In genomic region chr3:127731546-127731945, GRCh38 we compare ENCODE assay signal across 25 cellular contexts.
"Had no signal": no experiment of that assay in that cellular context is flagged by ENCODE, and none has a peak within 500 bp of the region (broad histone marks: within the 10 kb centered on the region; RNA-seq: fewer than 3 reads in every experiment).

No MANE protein-coding gene starts in this region.

- H3K9me3 ChIP-seq: breast epithelium, colonic mucosa, left lung, right lobe of liver, thoracic aorta, upper lobe of left lung had no signal

- DNase-seq: activated B cell treated with CpG ODN at 0.5 μM for 24 hours; activated CD4-positive, alpha-beta T cell treated with anti-CD3 and anti-CD28 coated beads for 36 hours; activated CD4-positive, alpha-beta T cell treated with anti-CD3 and anti-CD28 coated beads, Interleukin-2, amount 50 U/mL, for 4 hours; activated gamma-delta T cell; aorta; colonic mucosa; immature natural killer cell; kidney glomerular epithelial cell; left lung; mammary epithelial cell; midbrain; right lobe of liver; stimulated activated CD4-positive, alpha-beta T cell treated with anti-CD3 and anti-CD28 coated beads, Interleukin-15, amount 100 ng/mL, for 24 hours; stimulated activated naive CD4-positive, alpha-beta T cell; T1000; upper lobe of left lung had no signal

- H3K27ac Mint-ChIP-seq: activated B cell treated with CpG ODN at 0.5 μM for 24 hours; activated CD4-positive, alpha-beta T cell treated with anti-CD3 and anti-CD28 coated beads for 36 hours; activated naive CD4-positive, alpha-beta T cell treated with anti-CD3 and anti-CD28 coated beads, Interleukin-2, amount 50 U/mL, for 24 hours; activated T-helper 1 cell treated with anti-CD3 and anti-CD28 coated beads, Interleukin-12 subunit alpha, Interleukin-12 subunit beta, Interleukin-2, Interleukin-4 antibody, amounts not matched to agents 30 ng/mL and 10 ng/mL and 1 ng/mL, durations not matched to agents 14 hours and 24 hours and 36 hours; immature natural killer cell; natural killer cell treated with Interleukin-12 subunit alpha and Interleukin-12 subunit beta and Interleukin-15 and Interleukin-18, amount 100 ng/mL, for 72 hours; T-helper 1 cell treated with Interleukin-12 subunit alpha and Interleukin-12 subunit beta and Interleukin-4 antibody, amounts not matched to agents 30 μg/mL and 1 μg/mL, for 36 hours had no signal

- H3K4me1 Mint-ChIP-seq: activated CD4-positive, alpha-beta T cell treated with anti-CD3 and anti-CD28 coated beads for 36 hours; activated naive CD4-positive, alpha-beta T cell treated with anti-CD3 and anti-CD28 coated beads, Interleukin-2, amount 50 U/mL, for 24 hours; immature natural killer cell had no signal

- H3K9me3 Mint-ChIP-seq: activated B cell treated with CpG ODN at 0.5 μM for 24 hours; activated naive CD4-positive, alpha-beta T cell treated with anti-CD3 and anti-CD28 coated beads, Interleukin-2, amount 50 U/mL, for 24 hours; activated T-helper 1 cell treated with anti-CD3 and anti-CD28 coated beads, Interleukin-12 subunit alpha, Interleukin-12 subunit beta, Interleukin-2, Interleukin-4 antibody, amounts not matched to agents 30 ng/mL and 10 ng/mL and 1 ng/mL, durations not matched to agents 14 hours and 24 hours and 36 hours; immature natural killer cell; natural killer cell treated with Interleukin-12 subunit alpha and Interleukin-12 subunit beta and Interleukin-15 and Interleukin-18, amount 100 ng/mL, for 72 hours; T-helper 1 cell treated with Interleukin-12 subunit alpha and Interleukin-12 subunit beta and Interleukin-4 antibody, amounts not matched to agents 30 μg/mL and 1 μg/mL, for 36 hours had no signal

- ATAC-seq: activated CD4-positive, alpha-beta T cell treated with anti-CD3 and anti-CD28 coated beads for 36 hours; left lung; natural killer cell treated with Interleukin-12 subunit alpha and Interleukin-12 subunit beta and Interleukin-15 and Interleukin-18, amount 100 ng/mL, for 72 hours had no signal

- H3K36me3 Mint-ChIP-seq: activated naive CD4-positive, alpha-beta T cell treated with anti-CD3 and anti-CD28 coated beads, Interleukin-2, amount 50 U/mL, for 24 hours; immature natural killer cell; natural killer cell treated with Interleukin-12 subunit alpha and Interleukin-12 subunit beta and Interleukin-15 and Interleukin-18, amount 100 ng/mL, for 72 hours had no signal

- H3K27me3 ChIP-seq: breast epithelium, colonic mucosa, hepatocyte, left lung, right lobe of liver, upper lobe of left lung had no signal

- H3K9ac ChIP-seq: parathyroid adenoma had no signal

- H3K36me3 ChIP-seq: breast epithelium, colonic mucosa, left lung, right lobe of liver, thoracic aorta, upper lobe of left lung had no signal

- H3K27me3 Mint-ChIP-seq: activated B cell treated with CpG ODN at 0.5 μM for 24 hours had no signal

- H3K4me3 ChIP-seq: breast epithelium, colonic mucosa, hepatocyte, left lung, right lobe of liver, thoracic aorta, upper lobe of left lung had no signal

- H3K27ac ChIP-seq: breast epithelium, colonic mucosa, epithelial cell of prostate, hepatocyte, left lung, parathyroid adenoma, right lobe of liver, thoracic aorta, upper lobe of left lung had no signal

- H3K4me3 Mint-ChIP-seq: activated B cell treated with CpG ODN at 0.5 μM for 24 hours; activated CD4-positive, alpha-beta T cell treated with anti-CD3 and anti-CD28 coated beads for 36 hours; activated naive CD4-positive, alpha-beta T cell treated with anti-CD3 and anti-CD28 coated beads, Interleukin-2, amount 50 U/mL, for 24 hours; activated T-helper 1 cell treated with anti-CD3 and anti-CD28 coated beads, Interleukin-12 subunit alpha, Interleukin-12 subunit beta, Interleukin-2, Interleukin-4 antibody, amounts not matched to agents 30 ng/mL and 10 ng/mL and 1 ng/mL, durations not matched to agents 14 hours and 24 hours and 36 hours; immature natural killer cell; natural killer cell treated with Interleukin-12 subunit alpha and Interleukin-12 subunit beta and Interleukin-15 and Interleukin-18, amount 100 ng/mL, for 72 hours; T-helper 1 cell treated with Interleukin-12 subunit alpha and Interleukin-12 subunit beta and Interleukin-4 antibody, amounts not matched to agents 30 μg/mL and 1 μg/mL, for 36 hours had no signal
